23 cellular contexts compared by ENCODE assay signal in the genomic region with DNA sequence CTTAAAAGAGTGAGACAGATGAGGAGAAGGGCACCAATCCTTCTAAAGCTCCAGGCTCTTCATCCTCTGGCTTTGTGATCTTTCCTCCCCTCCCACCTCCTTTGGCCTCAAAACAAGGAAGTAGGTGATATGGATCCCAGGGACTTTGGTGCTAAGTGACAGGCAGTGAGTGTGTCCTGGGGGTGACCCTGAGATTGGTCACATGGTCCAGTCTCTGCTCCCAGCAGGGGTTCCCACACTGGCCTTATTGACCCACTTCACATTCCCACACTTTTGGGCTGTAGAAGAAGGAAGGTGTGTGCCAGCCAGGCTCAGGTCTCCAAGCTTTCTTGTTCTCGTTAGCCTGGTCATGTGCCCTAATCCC.
"Had no signal": no experiment of that assay in that cellular context is flagged by ENCODE, and none has a peak within 500 bp of the region (broad histone marks: within the 10 kb centered on the region; RNA-seq: fewer than 3 reads in every experiment).

No MANE protein-coding gene starts in this region.

- H3K27me3 Mint-ChIP-seq: activated CD4-positive, alpha-beta memory T cell treated with anti-CD3 and anti-CD28 coated beads, Interleukin-2, amount 10 ng/mL, durations not matched to agents 7 days and 5 days; activated CD4-positive, alpha-beta T cell treated with anti-CD3 and anti-CD28 coated beads, Interleukin-2, amount 10 ng/mL, durations not matched to agents 7 days and 5 days; activated T-helper 17 cell treated with anti-CD3 and anti-CD28 coated beads, Interleukin-2, amount 50 U/mL, for 72 hours had no signal

- ATAC-seq: activated T-helper 17 cell treated with anti-CD3 and anti-CD28 coated beads, Interleukin-2, amount 50 U/mL, for 72 hours had no signal

- H3K4me3 Mint-ChIP-seq: activated CD4-positive, alpha-beta memory T cell treated with anti-CD3 and anti-CD28 coated beads, Interleukin-2, amount 10 ng/mL, durations not matched to agents 7 days and 5 days; activated CD4-positive, alpha-beta T cell treated with anti-CD3 and anti-CD28 coated beads, Interleukin-2, amount 10 ng/mL, durations not matched to agents 7 days and 5 days; activated naive CD4-positive, alpha-beta T cell treated with anti-CD3 and anti-CD28 coated beads for 36 hours; activated naive CD8-positive, alpha-beta T cell treated with anti-CD3 and anti-CD28 coated beads for 36 hours; activated T-helper 17 cell treated with anti-CD3 and anti-CD28 coated beads, Interleukin-2, amount 50 U/mL, for 72 hours had no signal

- H3K4me1 Mint-ChIP-seq: activated CD4-positive, alpha-beta memory T cell treated with anti-CD3 and anti-CD28 coated beads, Interleukin-2, amount 10 ng/mL, durations not matched to agents 7 days and 5 days; activated naive CD8-positive, alpha-beta T cell treated with anti-CD3 and anti-CD28 coated beads for 36 hours; activated T-helper 17 cell treated with anti-CD3 and anti-CD28 coated beads, Interleukin-2, amount 50 U/mL, for 72 hours had no signal

- H3K27ac Mint-ChIP-seq: activated CD4-positive, alpha-beta memory T cell treated with anti-CD3 and anti-CD28 coated beads, Interleukin-2, amount 10 ng/mL, durations not matched to agents 7 days and 5 days; activated CD4-positive, alpha-beta T cell treated with anti-CD3 and anti-CD28 coated beads, Interleukin-2, amount 10 ng/mL, durations not matched to agents 7 days and 5 days; activated naive CD4-positive, alpha-beta T cell treated with anti-CD3 and anti-CD28 coated beads for 36 hours; activated naive CD8-positive, alpha-beta T cell treated with anti-CD3 and anti-CD28 coated beads for 36 hours; activated T-helper 17 cell treated with anti-CD3 and anti-CD28 coated beads, Interleukin-2, amount 50 U/mL, for 72 hours had no signal

- H3K9me3 Mint-ChIP-seq: activated CD4-positive, alpha-beta memory T cell treated with anti-CD3 and anti-CD28 coated beads, Interleukin-2, amount 10 ng/mL, durations not matched to agents 7 days and 5 days; activated CD4-positive, alpha-beta T cell treated with anti-CD3 and anti-CD28 coated beads, Interleukin-2, amount 10 ng/mL, durations not matched to agents 7 days and 5 days; activated naive CD4-positive, alpha-beta T cell treated with anti-CD3 and anti-CD28 coated beads for 36 hours; activated naive CD8-positive, alpha-beta T cell treated with anti-CD3 and anti-CD28 coated beads for 36 hours; activated T-helper 17 cell treated with anti-CD3 and anti-CD28 coated beads, Interleukin-2, amount 50 U/mL, for 72 hours had no signal

- DNase-seq: activated CD4-positive, alpha-beta memory T cell treated with anti-CD3 and anti-CD28 coated beads, Interleukin-2, amount 10 ng/mL, durations not matched to agents 7 days and 5 days; activated CD4-positive, alpha-beta T cell treated with anti-CD3 and anti-CD28 coated beads, Interleukin-2, amount 10 ng/mL, durations not matched to agents 7 days and 5 days; activated CD4-positive, CD25-positive, alpha-beta regulatory T cell; activated gamma-delta T cell; activated naive CD4-positive, alpha-beta T cell treated with anti-CD3 and anti-CD28 coated beads for 36 hours; activated naive CD8-positive, alpha-beta T cell treated with anti-CD3 and anti-CD28 coated beads for 36 hours; activated T-cell treated with anti-CD3 and anti-CD28 coated beads for 4 hours; activated T-cell treated with anti-CD3 and anti-CD28 coated beads, Interleukin-2, amount 50 U/mL, for 48 hours; caudate nucleus; MG63; MV-4-11; NCI-H1092 treated with DMSO at 0.1 percent for 48 hours; NCI-H1417 treated with DMSO at 0.1 percent for 48 hours; NCI-H1694 treated with DMSO at 0.1 percent for 48 hours; NCI-H2081; NCI-H446; NCI-H524; Peyer's patch; Right ventricle myocardium superior; SJCRH30; SK-N-SH; T-helper 1 cell had no signal

- H3K36me3 Mint-ChIP-seq: activated naive CD8-positive, alpha-beta T cell treated with anti-CD3 and anti-CD28 coated beads for 36 hours had no signal
